In genomic region chr15:40511472-40512133, GRCh38 we compare ENCODE assay signal across 1 cellular context.
A peak's percentile ranks its signal among the peaks of the same experiment; 100 is the strongest.
TF ChIP-seq lines count a peak whose summit lies in the region.

No MANE protein-coding gene starts in this region.

TF ChIP-seq in HepG2, 621 proteins besides CTCF, POLR2A, EP300 and RAD21 (continued from another document and continues in another):
- peak; percentile 23; the same call in 1 of the 2 replicates for TF ChIP-seq ZNF280B (CRISPR knock-in tag; IDR thresholded peaks at IDR 0.05; ENCODE audit: borderline replicate concordance)
- peak; percentile 91; the same call in 1 of the 2 replicates for TF ChIP-seq DZIP1 (CRISPR knock-in tag; IDR thresholded peaks at IDR 0.05)
- peak; percentile 81; the same call in 1 of the 2 replicates for TF ChIP-seq BRD4 (CRISPR knock-in tag; IDR thresholded peaks at IDR 0.05)
- TF ChIP-seq ISX (CRISPR knock-in tag; conservative IDR thresholded peaks at IDR 0.05): 0 out of 2 replicates have a peak, but pooled peaks have one; percentile 17
- peak; percentile 67; the same call in 1 of the 2 replicates for TF ChIP-seq MED13 (CRISPR knock-in tag; IDR thresholded peaks at IDR 0.05)
- peak; percentile 67; the same call in 1 of the 2 replicates for TF ChIP-seq ZNF350 (CRISPR knock-in tag; IDR thresholded peaks at IDR 0.05; ENCODE audit: borderline replicate concordance, low read depth)
- TF ChIP-seq HINFP (CRISPR knock-in tag; IDR thresholded peaks at IDR 0.05; ENCODE audit: low read depth): peak; percentile 84
- peak; percentile 70 for TF ChIP-seq HDAC2 (CRISPR knock-in tag; IDR thresholded peaks at IDR 0.05)
- peak; percentile 59 for TF ChIP-seq ZBTB14 (CRISPR knock-in tag; IDR thresholded peaks at IDR 0.05)
- no peak for TF ChIP-seq ZNF597 (CRISPR knock-in tag; IDR thresholded peaks at IDR 0.05)
- TF ChIP-seq IKZF4 (CRISPR knock-in tag; IDR thresholded peaks at IDR 0.05; ENCODE audit: borderline replicate concordance, low read depth, not compliant biosample characterization): peak; percentile 48
- TF ChIP-seq MEIS2 (CRISPR knock-in tag; IDR thresholded peaks at IDR 0.05): peak; percentile 73; the same call in 1 of the 2 replicates
- 0 out of 2 replicates have a peak, but pooled peaks have one; percentile 61 for TF ChIP-seq ZNF264 (CRISPR knock-in tag; IDR thresholded peaks at IDR 0.05)
- TF ChIP-seq ATF7-NPFF (CRISPR knock-in tag; IDR thresholded peaks at IDR 0.05; ENCODE audit: low read depth): peak; percentile 82
- peak; percentile 90 for TF ChIP-seq SPEN (CRISPR knock-in tag; IDR thresholded peaks at IDR 0.05; ENCODE audit: low read depth)
- TF ChIP-seq ZBTB20 (CRISPR knock-in tag; IDR thresholded peaks at IDR 0.05; ENCODE audit: borderline replicate concordance, low read depth): peak; percentile 44
- TF ChIP-seq ZNF546 (CRISPR knock-in tag; conservative IDR thresholded peaks at IDR 0.05): 0 out of 2 replicates have a peak, but pooled peaks have one; percentile 50
- TF ChIP-seq ZNF710 (CRISPR knock-in tag; IDR thresholded peaks at IDR 0.05; ENCODE audit: borderline replicate concordance): peak; percentile 51; the same call in 1 of the 2 replicates
- TF ChIP-seq POLR2G (IDR thresholded peaks at IDR 0.05; ENCODE audit: low read depth, low read length): peak; percentile 54
- TF ChIP-seq ZNF513 (CRISPR knock-in tag; conservative IDR thresholded peaks at IDR 0.05): no peak
- peak; percentile 88 for TF ChIP-seq ZNF329 (CRISPR knock-in tag; IDR thresholded peaks at IDR 0.05; ENCODE audit: low read depth)
- peak; percentile 84; the same call in 1 of the 2 replicates for TF ChIP-seq NR2F2 (IDR thresholded peaks at IDR 0.05; ENCODE audit: borderline replicate concordance, low read depth)
- no peak for TF ChIP-seq LRRFIP1 (CRISPR knock-in tag; conservative IDR thresholded peaks at IDR 0.05)
- peak; percentile 94; the same call in 1 of the 2 replicates for TF ChIP-seq ZNF567 (CRISPR knock-in tag; IDR thresholded peaks at IDR 0.05; ENCODE audit: borderline replicate concordance)
- TF ChIP-seq HNF4A (CRISPR knock-in tag; IDR thresholded peaks at IDR 0.05): peak; percentile 67
- no peak for TF ChIP-seq YY1 (IDR thresholded peaks at IDR 0.05; ENCODE audit: insufficient read depth, insufficient replicate concordance, low read depth, low read length)
- TF ChIP-seq CHCHD3 (CRISPR knock-in tag; IDR thresholded peaks at IDR 0.05): peak; percentile 48; the same call in 1 of the 2 replicates
- TF ChIP-seq ZSCAN20 (CRISPR knock-in tag; IDR thresholded peaks at IDR 0.05; ENCODE audit: borderline replicate concordance): peak; percentile 35; the same call in 1 of the 2 replicates
- 0 out of 2 replicates have a peak, but pooled peaks have one; percentile 28 for TF ChIP-seq AHDC1 (CRISPR knock-in tag; IDR thresholded peaks at IDR 0.05; ENCODE audit: borderline replicate concordance)
- TF ChIP-seq ZNF784 (CRISPR knock-in tag; IDR thresholded peaks at IDR 0.05; ENCODE audit: borderline replicate concordance): peak; percentile 91; the same call in 1 of the 2 replicates
- TF ChIP-seq ZNF879 (CRISPR knock-in tag; IDR thresholded peaks at IDR 0.05): no peak
- TF ChIP-seq TARDBP (CRISPR knock-in tag; IDR thresholded peaks at IDR 0.05): peak; percentile 82
- peak; percentile 64; the same call in 1 of the 2 replicates for TF ChIP-seq REPIN1 (CRISPR knock-in tag; IDR thresholded peaks at IDR 0.05; ENCODE audit: borderline replicate concordance, low read depth)
- no peak for TF ChIP-seq RORA (CRISPR knock-in tag; IDR thresholded peaks at IDR 0.05)
